Comparison of ENCODE assay signal across 26 cellular contexts in genomic region chr7:49721441-49721840, GRCh38. TPM values are rescaled to one million over a fixed set of nuclear protein-coding genes. Genes with fewer than 3 reads are reported as not detected.
"Had no signal": no experiment of that assay in that cellular context is flagged by ENCODE, and none has a peak within 500 bp of the region (broad histone marks: within the 10 kb centered on the region; RNA-seq: fewer than 3 reads in every experiment).

No MANE protein-coding gene starts in this region.

- H3K4me1 ChIP-seq: esophagus squamous epithelium, foreskin keratinocyte, gastroesophageal sphincter, heart left ventricle, left lung, lower lobe of right lung had no signal

- ATAC-seq: effector memory CD8-positive, alpha-beta T cell; esophagus mucosa; foreskin keratinocyte; gastroesophageal sphincter; heart left ventricle; left lung; left ventricle myocardium superior; lower lobe of right lung had no signal

- H3K36me3 ChIP-seq: esophagus squamous epithelium, gastroesophageal sphincter, heart left ventricle, left lung, lower lobe of right lung had no signal

- DNase-seq: cortex of kidney; effector CD8-positive, alpha-beta T cell; effector memory CD8-positive, alpha-beta T cell; endodermal cell; erythroblast; esophagus squamous epithelium; foreskin keratinocyte; heart left ventricle; hypothalamus; immature natural killer cell; islet precursor cell; kidney; kidney glomerular epithelial cell; left lung; left ventricle myocardium superior; lower lobe of right lung; mesenchymal stem cell; naive B cell had no signal

- H3K27me3 ChIP-seq: esophagus squamous epithelium, foreskin keratinocyte, gastroesophageal sphincter, heart left ventricle, hepatocyte, left lung had no signal

- H3K4me3 ChIP-seq: esophagus squamous epithelium, gastroesophageal sphincter, heart left ventricle, hepatocyte, left lung, lower lobe of right lung had no signal

- H3K27ac ChIP-seq: epithelial cell of prostate, esophagus squamous epithelium, foreskin keratinocyte, gastroesophageal sphincter, heart left ventricle, hepatocyte, left lung, lower lobe of right lung had no signal

- H3K9me3 ChIP-seq: esophagus squamous epithelium, gastroesophageal sphincter, heart left ventricle, left lung, lower lobe of right lung had no signal

RNA-seq across cellular contexts. Expression of gene VWC2, which starts 52.0 kb away (rescaled TPM):
- total RNA-seq: dermis microvascular lymphatic vessel endothelial cell, endodermal cell, foreskin keratinocyte, hepatocyte, lung microvascular endothelial cell, mesenteric fat pad, myocyte had no signal
